17 cellular contexts compared by ENCODE assay signal in the genomic region with DNA sequence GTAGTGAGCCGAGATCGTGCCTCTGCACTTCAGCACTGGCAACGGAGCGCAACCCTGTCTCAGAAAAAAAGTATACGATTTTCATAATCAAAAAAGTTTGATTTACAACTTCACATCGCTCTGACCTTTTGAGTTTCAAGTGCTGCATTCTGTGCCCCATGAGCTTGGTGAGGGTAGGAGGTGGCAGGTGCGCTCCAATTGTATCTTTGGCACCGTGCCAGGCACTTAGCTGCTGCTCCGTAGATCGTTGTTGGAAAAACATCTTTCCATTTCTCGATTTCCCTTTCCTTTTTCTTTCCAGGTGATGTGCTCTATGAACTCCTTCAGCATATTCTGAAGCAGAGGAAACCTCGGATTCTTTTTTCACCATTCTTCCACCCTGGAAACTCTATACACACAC.
DNase-seq lines count a peak whose midpoint lies in the region; TF ChIP-seq lines count a peak whose summit lies in the region.
"Had no signal": no experiment of that assay in that cellular context is flagged by ENCODE, and none has a peak within 500 bp of the region (broad histone marks: within the 10 kb centered on the region; RNA-seq: fewer than 3 reads in every experiment).

No MANE protein-coding gene starts in this region.

- BruUV-seq in Calu3 (replicated peaks; lab: Mats Ljungman, UMichigan), result no TSS peak

- H3K36me3 Mint-ChIP-seq in Calu3 (ENCODE audit: insufficient read depth, unreplicated experiment), result peaks cover 24% of the 10 kb centered on the region
- H3K36me3 Mint-ChIP-seq in activated T-helper 1 cell treated with anti-CD3 and anti-CD28 coated beads, Interleukin-12 subunit alpha, Interleukin-12 subunit beta, Interleukin-2, Interleukin-4 antibody, amounts not matched to agents 30 ng/mL and 10 ng/mL and 1 ng/mL, durations not matched to agents 14 hours and 24 hours and 36 hours (ENCODE audit: low read depth), result peaks cover 58% of the 10 kb centered on the region

- peaks cover 9% of the 10 kb centered on the region for H3K4me1 Mint-ChIP-seq in Calu3 (ENCODE audit: low read depth, unreplicated experiment)
- H3K4me1 Mint-ChIP-seq in activated T-helper 1 cell treated with anti-CD3 and anti-CD28 coated beads, Interleukin-12 subunit alpha, Interleukin-12 subunit beta, Interleukin-2, Interleukin-4 antibody, amounts not matched to agents 30 ng/mL and 10 ng/mL and 1 ng/mL, durations not matched to agents 14 hours and 24 hours and 36 hours (ENCODE audit: low read depth), result peaks cover 50% of the 10 kb centered on the region

- DNase-seq in Calu3 (no peak), NCI-H2171 (lab: John Stamatoyannopoulos, UW) (peak; percentile 27), glomerular visceral epithelial cell (ENCODE audit: extremely low spot score) (no peak), activated gamma-delta T cell treated with Interleukin-2 at 50 U/mL for 16 hours (no peak), HK-2 (ENCODE audit: unreplicated experiment) (no peak)
- no peak for DNase-seq in activated T-helper 1 cell treated with anti-CD3 and anti-CD28 coated beads, Interleukin-12 subunit alpha, Interleukin-12 subunit beta, Interleukin-2, Interleukin-4 antibody, amounts not matched to agents 30 ng/mL and 10 ng/mL and 1 ng/mL, durations not matched to agents 14 hours and 24 hours and 36 hours (ENCODE audit: low spot score)
- no peak for DNase-seq in activated naive CD4-positive, alpha-beta T cell treated with Interleukin-2 at 50 U/mL for 16 hours
- DNase-seq: effector CD8-positive, alpha-beta T cell; GM23248; IMR-90; left ventricle myocardium inferior; stimulated activated naive CD8-positive, alpha-beta T cell treated with anti-CD3 and anti-CD28 coated beads, Interleukin-15, Interleukin-2, amounts not matched to agents 100 U/mL and 50 U/mL, for 24 hours; uterus had no signal

- peak overlapping the region; percentile 56 for H3K27ac Mint-ChIP-seq in Calu3 (ENCODE audit: unreplicated experiment)
- peak overlapping the region; percentile 1 for H3K27ac Mint-ChIP-seq in activated T-helper 1 cell treated with anti-CD3 and anti-CD28 coated beads, Interleukin-12 subunit alpha, Interleukin-12 subunit beta, Interleukin-2, Interleukin-4 antibody, amounts not matched to agents 30 ng/mL and 10 ng/mL and 1 ng/mL, durations not matched to agents 14 hours and 24 hours and 36 hours
- H3K27ac Mint-ChIP-seq: activated naive CD4-positive, alpha-beta T cell treated with anti-CD3 and anti-CD28 coated beads, Interleukin-2, amount 50 U/mL, for 24 hours had no signal

- H3K4me3 Mint-ChIP-seq in Calu3 (ENCODE audit: low read depth, unreplicated experiment), result no peak overlapping the region
- H3K4me3 Mint-ChIP-seq in activated T-helper 1 cell treated with anti-CD3 and anti-CD28 coated beads, Interleukin-12 subunit alpha, Interleukin-12 subunit beta, Interleukin-2, Interleukin-4 antibody, amounts not matched to agents 30 ng/mL and 10 ng/mL and 1 ng/mL, durations not matched to agents 14 hours and 24 hours and 36 hours, result no peak overlapping the region
- H3K4me3 Mint-ChIP-seq: activated naive CD4-positive, alpha-beta T cell treated with anti-CD3 and anti-CD28 coated beads, Interleukin-2, amount 50 U/mL, for 24 hours had no signal

- CTCF ChIA-PET in Calu3 (lab: Charles Lee), result interaction anchor here (0.7 kb wide), 1 partner anchor 44 kb away, joined by 3 read pairs; no protein-coding TSS in a partner anchor
- CTCF ChIA-PET in HEK293 (lab: Yijun Ruan, JAX), result interaction anchor here (1.6 kb wide), 1 partner anchor 180 kb away, joined by 5 read pairs; no protein-coding TSS in a partner anchor

- H3K4me3 ChIP-seq in HEK293 (ENCODE audit: low read depth, low read length), result no peak overlapping the region
- H3K4me3 ChIP-seq: breast epithelium, GM23248, left ventricle myocardium inferior, uterus had no signal

- TF ChIP-seq CTCF in Calu3 (IDR thresholded peaks at IDR 0.05; ENCODE audit: unreplicated experiment) (no peak), HEK293 (tag by site-specific recombination; IDR thresholded peaks at IDR 0.05) (no peak)

- intact Hi-C loops in Calu3 (cut with micrococcal nuclease; ENCODE audit: unreplicated experiment), result no loop called here
- intact Hi-C loops in activated T-helper 1 cell treated with anti-CD3 and anti-CD28 coated beads, Interleukin-12 subunit alpha, Interleukin-12 subunit beta, Interleukin-2, Interleukin-4 antibody, amounts not matched to agents 30 ng/mL and 10 ng/mL and 1 ng/mL, durations not matched to agents 14 hours and 24 hours and 36 hours (cut with micrococcal nuclease), result loop anchor here (5.0 kb wide), 1 partner anchor 34 kb away; no protein-coding TSS in a partner anchor

- peaks cover 0 to 3% of the 10 kb centered on the region in 2 experiments; a peak in 1 of 3 replicates for H3K36me3 ChIP-seq in HEK293 (ENCODE audit: control insufficient read depth in 2 of 2, insufficient read depth in 1 of 2, low read length in 2 of 2)
- H3K36me3 ChIP-seq: breast epithelium, uterus had no signal

- no peak overlapping the region for H3K27ac ChIP-seq in HEK293 (ENCODE audit: extremely low read depth, low read depth, low read length)
- H3K27ac ChIP-seq: breast epithelium, GM23248, left ventricle myocardium inferior, parathyroid adenoma, uterus had no signal

- no peaks in the 10 kb centered on the region for H3K27me3 Mint-ChIP-seq in Calu3 (ENCODE audit: unreplicated experiment)
- no peaks in the 10 kb centered on the region for H3K27me3 Mint-ChIP-seq in activated T-helper 1 cell treated with anti-CD3 and anti-CD28 coated beads, Interleukin-12 subunit alpha, Interleukin-12 subunit beta, Interleukin-2, Interleukin-4 antibody, amounts not matched to agents 30 ng/mL and 10 ng/mL and 1 ng/mL, durations not matched to agents 14 hours and 24 hours and 36 hours (ENCODE audit: insufficient read depth)
- H3K27me3 Mint-ChIP-seq: activated naive CD4-positive, alpha-beta T cell treated with anti-CD3 and anti-CD28 coated beads, Interleukin-2, amount 50 U/mL, for 24 hours had no signal

- no peaks in the 10 kb centered on the region for H3K4me1 ChIP-seq in HEK293 (ENCODE audit: control insufficient read depth, insufficient read depth, low read length)
- H3K4me1 ChIP-seq: breast epithelium, uterus had no signal

- H3K9me3 ChIP-seq in HEK293 (ENCODE audit: control insufficient read depth, insufficient read depth, low read depth, low read length), result no peaks in the 10 kb centered on the region
- H3K9me3 ChIP-seq: breast epithelium, left ventricle myocardium inferior, uterus had no signal

- no peaks in the 10 kb centered on the region for H3K9me3 Mint-ChIP-seq in Calu3 (ENCODE audit: low read depth, unreplicated experiment)
- no peaks in the 10 kb centered on the region for H3K9me3 Mint-ChIP-seq in activated T-helper 1 cell treated with anti-CD3 and anti-CD28 coated beads, Interleukin-12 subunit alpha, Interleukin-12 subunit beta, Interleukin-2, Interleukin-4 antibody, amounts not matched to agents 30 ng/mL and 10 ng/mL and 1 ng/mL, durations not matched to agents 14 hours and 24 hours and 36 hours
- H3K9me3 Mint-ChIP-seq: activated naive CD4-positive, alpha-beta T cell treated with anti-CD3 and anti-CD28 coated beads, Interleukin-2, amount 50 U/mL, for 24 hours had no signal

- POLR2A ChIA-PET in HEK293 (lab: Yijun Ruan, JAX), result no interaction called here

TF ChIP-seq in HEK293, 187 proteins besides CTCF, POLR2A, EP300 and RAD21:
- TF ChIP-seq ZNF544 (tag by site-specific recombination; IDR thresholded peaks at IDR 0.05), result peak; percentile 86
- TF ChIP-seq BCL11A (tag by site-specific recombination; IDR thresholded peaks at IDR 0.05; ENCODE audit: low read depth), result no peak
- TF ChIP-seq ZNF350 (tag by site-specific recombination; IDR thresholded peaks at IDR 0.05), result peak; percentile 61; the same call in 1 of the 2 replicates
TF ChIP-seq in HEK293: peak in this region for 2.
